Comparison of ENCODE assay signal across 1 cellular context in genomic region chr9:134192951-134193731, GRCh38.
TF ChIP-seq lines count a peak whose summit lies in the region.

No MANE protein-coding gene starts in this region.

TF ChIP-seq in HepG2, 621 proteins besides CTCF, POLR2A, EP300 and RAD21:
- TF ChIP-seq ZNF232 (CRISPR knock-in tag; IDR thresholded peaks at IDR 0.05; ENCODE audit: borderline replicate concordance): no peak
- TF ChIP-seq SMAD1 (CRISPR knock-in tag; IDR thresholded peaks at IDR 0.05; ENCODE audit: borderline replicate concordance, low read depth): no peak
- TF ChIP-seq ZNF615 (CRISPR knock-in tag; IDR thresholded peaks at IDR 0.05; ENCODE audit: borderline replicate concordance): no peak
- TF ChIP-seq ZNF549 (CRISPR knock-in tag; IDR thresholded peaks at IDR 0.05): no peak
- TF ChIP-seq KLF12 (CRISPR knock-in tag; IDR thresholded peaks at IDR 0.05; ENCODE audit: borderline replicate concordance): no peak
TF ChIP-seq in HepG2: peak in this region for 0.
